In genomic region chr12:29961231-29961630, GRCh38 we compare ENCODE assay signal across 18 cellular contexts.
"Had no signal": no experiment of that assay in that cellular context is flagged by ENCODE, and none has a peak within 500 bp of the region (broad histone marks: within the 10 kb centered on the region; RNA-seq: fewer than 3 reads in every experiment).

No MANE protein-coding gene starts in this region.

- H3K36me3 ChIP-seq: esophagus squamous epithelium, thyroid gland had no signal

- DNase-seq: activated CD4-positive, alpha-beta T cell treated with anti-CD3 and anti-CD28 coated beads, Interleukin-2, amount 10 ng/mL, durations not matched to agents 24 days and 14 days; activated CD4-positive, CD25-positive, alpha-beta regulatory T cell; activated naive CD8-positive, alpha-beta T cell treated with anti-CD3 and anti-CD28 coated beads, Interleukin-2, amount 10 ng/mL, durations not matched to agents 7 days and 5 days; aorta; caudate nucleus; cortex of kidney; effector CD4-positive, alpha-beta T cell; esophagus squamous epithelium; head of caudate nucleus; naive thymus-derived CD4-positive, alpha-beta T cell; posterior cingulate gyrus; stimulated activated CD4-positive, alpha-beta T cell treated with anti-CD3 and anti-CD28 coated beads, Interleukin-15, amount 100 ng/mL, for 24 hours; stimulated activated CD4-positive, alpha-beta T cell treated with anti-CD3 and anti-CD28 coated beads, Interleukin-4, amount 100 ng/mL, for 1 hour; stimulated activated naive B cell treated with anti-CD40 and anti-IgM and Interleukin-4, amounts not matched to agents 10 μg/mL and 1 μg/mL and 100 μg/mL, for 72 hours had no signal

- H3K4me1 ChIP-seq: esophagus squamous epithelium, foreskin keratinocyte, thyroid gland had no signal

- H3K9me3 ChIP-seq: esophagus squamous epithelium, thyroid gland had no signal

- ATAC-seq: foreskin keratinocyte; left lobe of liver; naive thymus-derived CD4-positive, alpha-beta T cell; stimulated activated naive B cell treated with anti-CD40 and anti-IgM and Interleukin-4, amounts not matched to agents 10 μg/mL and 1 μg/mL and 100 μg/mL, for 72 hours had no signal

- H3K4me3 ChIP-seq: esophagus squamous epithelium, skin epidermis, thyroid gland had no signal

- H3K27ac ChIP-seq: esophagus squamous epithelium, foreskin keratinocyte, skin epidermis, thyroid gland had no signal

- H3K27me3 ChIP-seq: esophagus squamous epithelium, foreskin keratinocyte, thyroid gland had no signal
